Comparison of ENCODE assay signal across 2 cellular contexts in genomic region chr7:30634193-30634626, GRCh38.
TF ChIP-seq lines count a peak whose summit lies in the region.

No MANE protein-coding gene starts in this region.

TF ChIP-seq in GM23338, 12 proteins besides CTCF, POLR2A, EP300 and RAD21:
- peak; percentile 35; the same call in 1 of the 2 replicates for TF ChIP-seq POLR2AphosphoS5 (IDR thresholded peaks at IDR 0.05; ENCODE audit: low read depth)
- TF ChIP-seq EZH2phosphoT487 (IDR thresholded peaks at IDR 0.05; ENCODE audit: unreplicated experiment) = no peak

TF ChIP-seq in IMR-90, 13 proteins besides CTCF, POLR2A, EP300 and RAD21:
- TF ChIP-seq CEBPB (IDR thresholded peaks at IDR 0.05; ENCODE audit: low read depth, low read length) = 0 out of 2 replicates have a peak, but pooled peaks have one; percentile 25
- no peak for TF ChIP-seq FOS (IDR thresholded peaks at IDR 0.05; ENCODE audit: low read depth, low read length)
- TF ChIP-seq MXI1 (IDR thresholded peaks at IDR 0.05; ENCODE audit: borderline replicate concordance, low read depth, low read length) = no peak
- no peak for TF ChIP-seq RFX5 (IDR thresholded peaks at IDR 0.05; ENCODE audit: low read depth, low read length)
- TF ChIP-seq ELK1 (IDR thresholded peaks at IDR 0.05; ENCODE audit: borderline replicate concordance, low read depth, low read length) = no peak
- no peak for TF ChIP-seq USF2 (IDR thresholded peaks at IDR 0.05; ENCODE audit: low read depth, low read length)
